ENCODE assay signal across 29 cellular contexts in genomic region chr3:197687570-197687969, GRCh38.
"Had no signal": no experiment of that assay in that cellular context is flagged by ENCODE, and none has a peak within 500 bp of the region (broad histone marks: within the 10 kb centered on the region; RNA-seq: fewer than 3 reads in every experiment).

No MANE protein-coding gene starts in this region.

- ATAC-seq: lower lobe of right lung; mucosa of descending colon; natural killer cell treated with Interleukin-12 subunit alpha and Interleukin-12 subunit beta and Interleukin-15 and Interleukin-18, amount 100 ng/mL, for 72 hours; stimulated activated naive CD8-positive, alpha-beta T cell treated with anti-CD3 and anti-CD28 coated beads, Interleukin-15, Interleukin-2, amounts not matched to agents 100 U/mL and 50 U/mL, for 24 hours; T-helper 17 cell; WTC11 had no signal

- H3K4me1 Mint-ChIP-seq: activated naive CD8-positive, alpha-beta T cell treated with anti-CD3 and anti-CD28 coated beads for 36 hours had no signal

- H3K9me3 ChIP-seq: adrenal gland, heart right ventricle, lower lobe of right lung, mucosa of descending colon, neutrophil, testis, transverse colon had no signal

- H3K4me3 ChIP-seq: adrenal gland, cardiac muscle cell, coronary artery, dorsolateral prefrontal cortex, heart right ventricle, lower lobe of right lung, mucosa of descending colon, smooth muscle cell, testis, transverse colon had no signal

- H3K27me3 Mint-ChIP-seq: activated naive CD8-positive, alpha-beta T cell treated with anti-CD3 and anti-CD28 coated beads for 36 hours; brain; natural killer cell treated with Interleukin-12 subunit alpha and Interleukin-12 subunit beta and Interleukin-15 and Interleukin-18, amount 100 ng/mL, for 72 hours; T-helper 17 cell had no signal

- DNase-seq: activated CD4-positive, alpha-beta T cell treated with anti-CD3 and anti-CD28 coated beads, Interleukin-2, amount 50 U/mL, for 4 hours; activated effector memory CD4-positive, alpha-beta T cell treated with anti-CD3 and anti-CD28 coated beads, Interleukin-2, amount 50 U/mL, for 16 hours; activated naive CD4-positive, alpha-beta T cell treated with anti-CD3 and anti-CD28 coated beads for 36 hours; activated naive CD8-positive, alpha-beta T cell treated with anti-CD3 and anti-CD28 coated beads for 36 hours; activated T-cell treated with anti-CD3 and anti-CD28 coated beads for 4 hours; adrenal gland; aorta; dorsolateral prefrontal cortex; effector memory CD4-positive, alpha-beta T cell; heart right ventricle; lower lobe of right lung; mesendoderm; mucosa of descending colon; retina; stimulated activated CD4-positive, alpha-beta T cell treated with anti-CD3 and anti-CD28 coated beads, Interleukin-1b, Interleukin-23, amount 100 ng/mL, for 48 hours; stimulated activated CD4-positive, alpha-beta T cell treated with anti-CD3 and anti-CD28 coated beads, Interleukin-4, amount 100 ng/mL, for 4 hours; stimulated activated CD8-positive, alpha-beta memory T cell treated with anti-CD3 and anti-CD28 coated beads, Interleukin-4, amount 100 ng/mL, for 48 hours; stimulated activated naive CD8-positive, alpha-beta T cell treated with anti-CD3 and anti-CD28 coated beads, Interleukin-15, Interleukin-2, amounts not matched to agents 100 U/mL and 50 U/mL, for 24 hours; T-helper 17 cell; testis; transverse colon had no signal

- H3K27ac ChIP-seq: adrenal gland, cardiac muscle cell, coronary artery, dorsolateral prefrontal cortex, heart right ventricle, lower lobe of right lung, neutrophil, testis, transverse colon had no signal

- H3K4me1 ChIP-seq: adrenal gland, lower lobe of right lung, testis, transverse colon had no signal

- H3K27ac Mint-ChIP-seq: activated naive CD4-positive, alpha-beta T cell treated with anti-CD3 and anti-CD28 coated beads for 36 hours; activated naive CD8-positive, alpha-beta T cell treated with anti-CD3 and anti-CD28 coated beads for 36 hours; activated T-helper 1 cell treated with anti-CD3 and anti-CD28 coated beads, Interleukin-12 subunit alpha, Interleukin-12 subunit beta, Interleukin-2, Interleukin-4 antibody, amounts not matched to agents 30 ng/mL and 10 ng/mL and 1 ng/mL, durations not matched to agents 14 hours and 24 hours and 36 hours; natural killer cell treated with Interleukin-12 subunit alpha and Interleukin-12 subunit beta and Interleukin-15 and Interleukin-18, amount 100 ng/mL, for 72 hours; T-helper 17 cell; WTC11 had no signal

- H3K9me3 Mint-ChIP-seq: activated naive CD4-positive, alpha-beta T cell treated with anti-CD3 and anti-CD28 coated beads for 36 hours; activated naive CD8-positive, alpha-beta T cell treated with anti-CD3 and anti-CD28 coated beads for 36 hours; activated T-helper 1 cell treated with anti-CD3 and anti-CD28 coated beads, Interleukin-12 subunit alpha, Interleukin-12 subunit beta, Interleukin-2, Interleukin-4 antibody, amounts not matched to agents 30 ng/mL and 10 ng/mL and 1 ng/mL, durations not matched to agents 14 hours and 24 hours and 36 hours; brain; natural killer cell treated with Interleukin-12 subunit alpha and Interleukin-12 subunit beta and Interleukin-15 and Interleukin-18, amount 100 ng/mL, for 72 hours; WTC11 had no signal

- H3K27me3 ChIP-seq: adrenal gland, cardiac muscle cell, dorsolateral prefrontal cortex, heart right ventricle, neutrophil, testis, transverse colon had no signal

- H3K4me3 Mint-ChIP-seq: activated naive CD4-positive, alpha-beta T cell treated with anti-CD3 and anti-CD28 coated beads for 36 hours; activated naive CD8-positive, alpha-beta T cell treated with anti-CD3 and anti-CD28 coated beads for 36 hours; activated T-helper 1 cell treated with anti-CD3 and anti-CD28 coated beads, Interleukin-12 subunit alpha, Interleukin-12 subunit beta, Interleukin-2, Interleukin-4 antibody, amounts not matched to agents 30 ng/mL and 10 ng/mL and 1 ng/mL, durations not matched to agents 14 hours and 24 hours and 36 hours; brain; natural killer cell treated with Interleukin-12 subunit alpha and Interleukin-12 subunit beta and Interleukin-15 and Interleukin-18, amount 100 ng/mL, for 72 hours; T-helper 17 cell; WTC11 had no signal
